In genomic region chr19:44749994-44750393, GRCh38 we compare ENCODE assay signal across 9 cellular contexts. TPM values are rescaled to one million over a fixed set of nuclear protein-coding genes. Genes with fewer than 3 reads are reported as not detected.
A peak's percentile ranks its signal among the peaks of the same experiment; 100 is the strongest.
DNase-seq lines count a peak whose midpoint lies in the region; ATAC-seq and TF ChIP-seq lines count a peak whose summit lies in the region.
"Had no signal": no experiment of that assay in that cellular context is flagged by ENCODE, and none has a peak within 500 bp of the region (broad histone marks: within the 10 kb centered on the region; RNA-seq: fewer than 3 reads in every experiment).

No MANE protein-coding gene starts in this region.

- peak overlapping the region; percentile 73 for H3K4me3 ChIP-seq in BJ (ENCODE audit: low read depth, low read length)
- peak overlapping the region; percentile 85 for H3K4me3 ChIP-seq in OCI-LY3 (ENCODE audit: low read length)
- H3K4me3 ChIP-seq in osteoblast (ENCODE audit: insufficient read depth, low read length) = peak overlapping the region; percentile 86
- no peak overlapping the region for H3K4me3 ChIP-seq in trophoblast cell (ENCODE audit: low read depth, low read length)

- no peak overlapping the region for H4K12ac ChIP-seq in trophoblast cell (ENCODE audit: low read depth, low read length)

- H3K9me3 ChIP-seq in OCI-LY3 (ENCODE audit: insufficient read depth, low read length) (no peaks in the 10 kb centered on the region), osteoblast (ENCODE audit: low read depth, low read length) (no peaks in the 10 kb centered on the region), trophoblast cell (ENCODE audit: insufficient read depth, low read depth, low read length) (peaks cover 6% of the 10 kb centered on the region)

- TF ChIP-seq CTCF in BJ (IDR thresholded peaks at IDR 0.05; ENCODE audit: insufficient read depth, low read depth, low read length) = no peak
- TF ChIP-seq CTCF in OCI-LY3 (IDR thresholded peaks at IDR 0.05; ENCODE audit: low read depth, low read length) = no peak
- TF ChIP-seq CTCF in osteoblast (IDR thresholded peaks at IDR 0.05; ENCODE audit: extremely low read depth, low read depth, low read length) = no peak

- H2BK5ac ChIP-seq in trophoblast cell (ENCODE audit: low read depth, low read length, poor library complexity) = no peak overlapping the region

- H3K9ac ChIP-seq in OCI-LY3 (ENCODE audit: low read length) (peak overlapping the region; percentile 95), trophoblast cell (ENCODE audit: low read length) (no peak overlapping the region)

- H3K4me1 ChIP-seq in OCI-LY3 (ENCODE audit: low read length) (peaks cover 60% of the 10 kb centered on the region), osteoblast (ENCODE audit: insufficient read depth, low read length) (peaks cover 70% of the 10 kb centered on the region), trophoblast cell (ENCODE audit: control insufficient read depth in 1 of 2, insufficient read depth in 2 of 2, low read length in 2 of 2) (peaks cover 15 to 19% of the 10 kb centered on the region in 2 experiments)

- peaks cover 3% of the 10 kb centered on the region for H3K79me1 ChIP-seq in trophoblast cell (ENCODE audit: low read length)

- peaks cover 62 to 68% of the 10 kb centered on the region in 2 donors for H3K4me1 Mint-ChIP-seq in effector memory CD8-positive, alpha-beta T cell (ENCODE audit: low read depth in 2 of 2)

- peaks cover 20% of the 10 kb centered on the region for H3K36me3 ChIP-seq in BJ (ENCODE audit: control insufficient read depth, insufficient read depth, low read length)
- peaks cover 39% of the 10 kb centered on the region for H3K36me3 ChIP-seq in OCI-LY3 (replicated peaks; ENCODE audit: low read depth, low read length)
- H3K36me3 ChIP-seq in osteoblast (ENCODE audit: insufficient read depth, low read length) = peaks cover 34% of the 10 kb centered on the region
- no peaks in the 10 kb centered on the region for H3K36me3 ChIP-seq in trophoblast cell (ENCODE audit: control insufficient read depth in 1 of 2, insufficient read depth in 2 of 2, low read length in 2 of 2)

- CTCF ChIA-PET in BJ (lab: Yijun Ruan, JAX) = interaction anchor here (1.0 to 2.9 kb wide), 5 partner anchors 14 to 179 kb away, joined by 3 to 17 read pairs (median 9); no protein-coding TSS in a partner anchor

- no peak overlapping the region for H3K4ac ChIP-seq in trophoblast cell (ENCODE audit: low read depth, low read length)

- peak overlapping the region; percentile 85 to 92 for H3K4me3 Mint-ChIP-seq in effector memory CD8-positive, alpha-beta T cell

- POLR2A ChIA-PET in BJ (lab: Charles Lee) = no interaction called here

- no peak overlapping the region for H3K18ac ChIP-seq in trophoblast cell (ENCODE audit: low read length)

- H4K20me1 ChIP-seq in OCI-LY3 (ENCODE audit: insufficient read depth, low read length) (no peaks in the 10 kb centered on the region), osteoblast (ENCODE audit: insufficient read depth, low read length) (peaks cover 28% of the 10 kb centered on the region)

- no peak for ATAC-seq in effector memory CD8-positive, alpha-beta T cell (replicated peaks)
- no peak for ATAC-seq in GM19397 (IDR thresholded peaks at IDR 0.05; ENCODE audit: unreplicated experiment)

- no peak overlapping the region for H3K23ac ChIP-seq in trophoblast cell (ENCODE audit: low read length)

- no peak overlapping the region for H2BK120ac ChIP-seq in trophoblast cell (ENCODE audit: insufficient read depth, low read length, poor library complexity)

- peaks cover 59% of the 10 kb centered on the region for H3K79me2 ChIP-seq in OCI-LY3 (ENCODE audit: low read length)
- H3K79me2 ChIP-seq in osteoblast (ENCODE audit: insufficient read depth, low read length) = peaks cover 39% of the 10 kb centered on the region
- H3K79me2 ChIP-seq in trophoblast cell (ENCODE audit: control insufficient read depth, insufficient read depth, low read length, poor library complexity) = no peaks in the 10 kb centered on the region

- no peak overlapping the region for H2BK12ac ChIP-seq in trophoblast cell (ENCODE audit: low read length)

- DNase-seq in BJ (ENCODE audit: low read depth) (no peak), osteoblast (ENCODE audit: insufficient read length, low spot score, missing footprints) (no peak), trophoblast cell (no peak), T1000 (lab: John Stamatoyannopoulos, UW) (no peak)
- DNase-seq in effector memory CD8-positive, alpha-beta T cell = no peak
- DNase-seq in activated effector memory CD4-positive, alpha-beta T cell treated with anti-CD3 and anti-CD28 coated beads, Interleukin-2, amount 50 U/mL, for 16 hours = no peak
- DNase-seq: NCI-H2171 treated with DMSO at 0.1 percent for 48 hours had no signal

- no peak overlapping the region for H4K91ac ChIP-seq in trophoblast cell (ENCODE audit: low read depth, low read length)

- H2AFZ ChIP-seq in OCI-LY3 (ENCODE audit: low read depth, low read length) = no peak overlapping the region
- H2AFZ ChIP-seq in osteoblast (ENCODE audit: low read length) = no peak overlapping the region
- no peak overlapping the region for H2AFZ ChIP-seq in trophoblast cell (ENCODE audit: insufficient read depth, low read length, poor library complexity)

- peaks cover 72% of the 10 kb centered on the region for H3K36me3 Mint-ChIP-seq in effector memory CD8-positive, alpha-beta T cell (ENCODE audit: insufficient read depth)

- no CpG with 5 or more reads among the region's 10 CpGs for WGBS in trophoblast cell (ENCODE audit: extremely low coverage, insufficient coverage, insufficient read length)

- H4K8ac ChIP-seq in trophoblast cell (ENCODE audit: low read depth, low read length) = no peak overlapping the region

- H3K27me3 Mint-ChIP-seq in effector memory CD8-positive, alpha-beta T cell = no peaks in the 10 kb centered on the region

- no peak overlapping the region for H3K14ac ChIP-seq in trophoblast cell (ENCODE audit: low read length)

- H3K27ac Mint-ChIP-seq in effector memory CD8-positive, alpha-beta T cell = peak overlapping the region; percentile 94 to 97

- no peak overlapping the region for H2AK5ac ChIP-seq in trophoblast cell (ENCODE audit: low read length)

- H3K4me2 ChIP-seq in OCI-LY3 (ENCODE audit: low read length) = peak overlapping the region; percentile 98
- H3K4me2 ChIP-seq in osteoblast (ENCODE audit: insufficient read depth, low read length) = peak overlapping the region; percentile 76
- no peak overlapping the region for H3K4me2 ChIP-seq in trophoblast cell (ENCODE audit: low read length)

- H3K27me3 ChIP-seq in BJ (ENCODE audit: control insufficient read depth, insufficient read depth, low read length) = no peaks in the 10 kb centered on the region
- H3K27me3 ChIP-seq in OCI-LY3 (ENCODE audit: low read depth, low read length) = peaks cover 15% of the 10 kb centered on the region
- no peaks in the 10 kb centered on the region for H3K27me3 ChIP-seq in osteoblast (ENCODE audit: insufficient read depth, low read length)
- H3K27me3 ChIP-seq in trophoblast cell (ENCODE audit: insufficient read depth, low read length) = peaks cover 8% of the 10 kb centered on the region

- H3K9me3 Mint-ChIP-seq in effector memory CD8-positive, alpha-beta T cell = no peaks in the 10 kb centered on the region

- H3K27ac ChIP-seq in OCI-LY3 (ENCODE audit: low read length) = peak overlapping the region; percentile 97
- peak overlapping the region; percentile 45 for H3K27ac ChIP-seq in osteoblast (ENCODE audit: low read depth, low read length)
- H3K27ac ChIP-seq in trophoblast cell (ENCODE audit: low read depth, low read length) = no peak overlapping the region

RNA-seq across cellular contexts. Expression of gene BCL3, which starts 1.5 kb away (rescaled TPM):
- polyA plus RNA-seq in BJ (2011; rRNA removed) = 5.0 and 9.1 TPM in 2 replicates
- polyA minus RNA-seq in BJ (2011; rRNA and poly(A)+ RNA removed) = 6.2 and 7.1 TPM in 2 replicates
- total RNA-seq in osteoblast = 6.5 and 7.2 TPM in 2 replicates
- polyA plus RNA-seq in trophoblast cell (2013) = 1.7 and 2.0 TPM in 2 replicates

RNA-seq across cellular contexts. Expression of gene CBLC, which starts 27.7 kb away (rescaled TPM):
- polyA plus RNA-seq in BJ (2011; rRNA removed) = not detected in 2 replicates
- not detected in 2 replicates for polyA minus RNA-seq in BJ (2011; rRNA and poly(A)+ RNA removed)
- total RNA-seq in osteoblast = not detected in 2 replicates
- 1.4 and 1.7 TPM in 2 replicates for polyA plus RNA-seq in trophoblast cell (2013)

RNA-seq across cellular contexts. Expression of gene CEACAM16, which starts 51.0 kb away (rescaled TPM):
- polyA plus RNA-seq in BJ (2011; rRNA removed) = not detected in 2 replicates
- not detected in 2 replicates for polyA minus RNA-seq in BJ (2011; rRNA and poly(A)+ RNA removed)
- total RNA-seq in osteoblast = under 0.01 TPM in 1 of 2 replicates, not detected in the other
- not detected in 2 replicates for polyA plus RNA-seq in trophoblast cell (2013)

RNA-seq across cellular contexts. Expression of gene BCAM, which starts 58.9 kb away (rescaled TPM):
- 4.7 and 8.9 TPM in 2 replicates for polyA plus RNA-seq in BJ (2011; rRNA removed)
- 2.1 and 6.3 TPM in 2 replicates for polyA minus RNA-seq in BJ (2011; rRNA and poly(A)+ RNA removed)
- 4.3 and 4.4 TPM in 2 replicates for total RNA-seq in osteoblast
- 33.0 and 36.2 TPM in 2 replicates for polyA plus RNA-seq in trophoblast cell (2013)
